ENCODE assay signal across 16 cellular contexts in genomic region chr14:101465795-101466448, GRCh38.
DNase-seq lines count a peak whose midpoint lies in the region; ATAC-seq and TF ChIP-seq lines count a peak whose summit lies in the region.
"Had no signal": no experiment of that assay in that cellular context is flagged by ENCODE, and none has a peak within 500 bp of the region (broad histone marks: within the 10 kb centered on the region; RNA-seq: fewer than 3 reads in every experiment).

No MANE protein-coding gene starts in this region.

- TF ChIP-seq POLR2A in sigmoid colon (IDR thresholded peaks at IDR 0.05): no peak

- H3K27me3 ChIP-seq in sigmoid colon: peaks cover 2 to 11% (median 8%) of the 10 kb centered on the region in 3 donors

- intact Hi-C loops in sigmoid colon (cut with DNase I): no loop called here

- no peaks in the 10 kb centered on the region for H3K4me1 ChIP-seq in sigmoid colon

- H3K36me3 Mint-ChIP-seq in activated naive CD4-positive, alpha-beta T cell treated with anti-CD3 and anti-CD28 coated beads, Interleukin-2, amount 10 ng/mL, durations not matched to agents 7 days and 5 days: no peaks in the 10 kb centered on the region
- no peaks in the 10 kb centered on the region for H3K36me3 Mint-ChIP-seq in osteocyte (ENCODE audit: unreplicated experiment)

- no peak for TF ChIP-seq EP300 in sigmoid colon (IDR thresholded peaks at IDR 0.05)

- peaks cover 17% of the 10 kb centered on the region for H3K27me3 Mint-ChIP-seq in activated naive CD4-positive, alpha-beta T cell treated with anti-CD3 and anti-CD28 coated beads, Interleukin-2, amount 10 ng/mL, durations not matched to agents 7 days and 5 days
- no peaks in the 10 kb centered on the region for H3K27me3 Mint-ChIP-seq in osteocyte (ENCODE audit: unreplicated experiment)

- peak; percentile 4 for DNase-seq in activated naive CD4-positive, alpha-beta T cell treated with anti-CD3 and anti-CD28 coated beads, Interleukin-2, amount 50 U/mL, for 16 hours
- DNase-seq in activated naive CD4-positive, alpha-beta T cell treated with anti-CD3 and anti-CD28 coated beads, Interleukin-2, amount 10 ng/mL, durations not matched to agents 7 days and 5 days: no peak
- peak; percentile 28 for DNase-seq in ecto neural progenitor cell (ENCODE audit: low spot score)
- DNase-seq in osteocyte (ENCODE audit: extremely low spot score, unreplicated experiment): peak; percentile 80
- DNase-seq in sigmoid colon: no peak
- DNase-seq: NCI-H1105, NCI-H1694 treated with DMSO at 0.1 percent for 48 hours, NCI-H2107, NCI-H510A, NCI-H82, SIG-M5 had no signal

- H3K9me3 Mint-ChIP-seq in activated naive CD4-positive, alpha-beta T cell treated with anti-CD3 and anti-CD28 coated beads, Interleukin-2, amount 10 ng/mL, durations not matched to agents 7 days and 5 days: no peaks in the 10 kb centered on the region
- H3K9me3 Mint-ChIP-seq in osteocyte (ENCODE audit: unreplicated experiment): no peaks in the 10 kb centered on the region
- H3K9me3 Mint-ChIP-seq: CD4-positive, alpha-beta T cell had no signal

- CTCF ChIA-PET in activated naive CD4-positive, alpha-beta T cell treated with anti-CD3 and anti-CD28 coated beads, Interleukin-2, amount 10 ng/mL, durations not matched to agents 7 days and 5 days (lab: Charles Lee): no interaction called here

- no peaks in the 10 kb centered on the region for H3K9me3 ChIP-seq in sigmoid colon

- no peaks in the 10 kb centered on the region for H3K4me1 Mint-ChIP-seq in activated naive CD4-positive, alpha-beta T cell treated with anti-CD3 and anti-CD28 coated beads, Interleukin-2, amount 10 ng/mL, durations not matched to agents 7 days and 5 days
- no peaks in the 10 kb centered on the region for H3K4me1 Mint-ChIP-seq in osteocyte (ENCODE audit: unreplicated experiment)

- no peak overlapping the region for H3K27ac ChIP-seq in sigmoid colon

- no peak overlapping the region for H3K4me3 ChIP-seq in sigmoid colon
- H3K4me3 ChIP-seq: GM12878, K562 had no signal

- no peak overlapping the region for H3K4me3 Mint-ChIP-seq in activated naive CD4-positive, alpha-beta T cell treated with anti-CD3 and anti-CD28 coated beads, Interleukin-2, amount 10 ng/mL, durations not matched to agents 7 days and 5 days
- H3K4me3 Mint-ChIP-seq in osteocyte (ENCODE audit: unreplicated experiment): no peak overlapping the region
- H3K4me3 Mint-ChIP-seq: CD4-positive, alpha-beta T cell had no signal

- TF ChIP-seq CTCF in osteocyte (IDR thresholded peaks at IDR 0.05) (no peak), sigmoid colon (IDR thresholded peaks at IDR 0.05) (no peak)

- WGBS in sigmoid colon, 2 donors: 84 to 86% methylated on average over 9 of the region's 9 CpGs

- ATAC-seq in HG02852 (IDR thresholded peaks at IDR 0.05; ENCODE audit: unreplicated experiment): no peak
- no peak for ATAC-seq in GM21723 (IDR thresholded peaks at IDR 0.05; ENCODE audit: unreplicated experiment)
- ATAC-seq: GM12878, K562 had no signal

- no peaks in the 10 kb centered on the region for H3K36me3 ChIP-seq in sigmoid colon

- H3K27ac Mint-ChIP-seq in activated naive CD4-positive, alpha-beta T cell treated with anti-CD3 and anti-CD28 coated beads, Interleukin-2, amount 10 ng/mL, durations not matched to agents 7 days and 5 days: no peak overlapping the region
- no peak overlapping the region for H3K27ac Mint-ChIP-seq in osteocyte (ENCODE audit: unreplicated experiment)
- H3K27ac Mint-ChIP-seq: CD4-positive, alpha-beta T cell had no signal

Comparison
In these comparisons a context has a peak if more than half of its experiments do, and no peak if none do; other contexts are left out.
1. DNase-seq: peak in activated naive CD4-positive, alpha-beta T cell treated with anti-CD3 and anti-CD28 coated beads, Interleukin-2, amount 50 U/mL, for 16 hours (single experiment), ecto neural progenitor cell (single experiment) and osteocyte (single experiment); none in activated naive CD4-positive, alpha-beta T cell treated with anti-CD3 and anti-CD28 coated beads, Interleukin-2, amount 10 ng/mL, durations not matched to agents 7 days and 5 days (single experiment) and sigmoid colon (single experiment).